ENCODE assay signal across 8 cellular contexts in the genomic region with DNA sequence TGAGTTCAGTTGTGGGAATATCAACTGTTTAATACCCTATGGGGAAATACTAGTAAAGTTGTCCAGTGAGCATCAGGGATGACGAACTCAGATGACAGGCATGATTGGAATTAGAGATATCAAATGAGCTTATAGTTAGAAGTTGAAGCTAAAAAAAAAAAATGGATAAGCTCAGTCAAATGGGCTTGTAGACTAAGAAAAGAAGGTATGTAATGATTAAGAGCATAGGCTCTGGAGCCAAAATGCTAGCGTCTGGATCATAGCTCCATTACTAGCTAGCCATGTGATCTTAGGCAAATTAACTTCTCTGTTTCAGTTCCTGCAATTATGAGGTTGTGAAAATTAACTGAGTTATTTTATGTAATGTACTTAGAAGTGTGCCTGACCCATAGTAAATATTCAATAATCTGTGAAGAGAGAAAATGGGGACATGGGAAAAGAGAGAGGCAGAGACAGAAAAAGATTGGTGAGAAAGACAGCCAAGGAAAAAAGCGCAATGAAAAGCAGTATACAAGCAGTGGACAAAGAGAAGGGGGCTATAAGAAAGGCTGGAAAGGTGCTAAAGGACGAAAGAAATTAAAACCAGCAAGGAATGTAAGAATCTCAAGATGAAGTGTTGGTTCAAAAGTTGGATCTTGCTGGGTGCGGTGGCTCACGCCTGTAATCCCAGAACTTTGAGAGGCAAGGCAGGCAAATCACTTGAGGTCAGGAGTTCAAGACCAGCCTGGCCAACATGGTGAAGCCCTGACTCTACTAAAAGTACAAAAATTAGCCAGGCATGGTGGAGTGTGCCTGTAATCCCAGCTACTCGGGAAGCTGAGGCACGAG.
DNase-seq lines count a peak whose midpoint lies in the region; ATAC-seq and TF ChIP-seq lines count a peak whose summit lies in the region.

No MANE protein-coding gene starts in this region.

- no peaks in the 10 kb centered on the region for H3K36me3 ChIP-seq in CD4-positive, alpha-beta memory T cell (ENCODE audit: insufficient read depth, low read length)

- peaks cover 89% of the 10 kb centered on the region for H3K4me1 ChIP-seq in CD4-positive, alpha-beta memory T cell (ENCODE audit: insufficient read depth, low read length)

- peaks cover 48 to 84% (median 60%) of the 10 kb centered on the region in 4 donors for H3K4me1 Mint-ChIP-seq in CD4-positive, alpha-beta memory T cell
- H3K4me1 Mint-ChIP-seq in activated CD8-positive, alpha-beta T cell treated with anti-CD3 and anti-CD28 coated beads for 36 hours (ENCODE audit: low read depth) = peaks cover 62% of the 10 kb centered on the region
- peaks cover 48 to 59% of the 10 kb centered on the region in 2 donors for H3K4me1 Mint-ChIP-seq in natural killer cell treated with Interleukin-12 subunit alpha and Interleukin-12 subunit beta and Interleukin-15 and Interleukin-18, amount 100 ng/mL, for 72 hours (ENCODE audit: low read depth in 2 of 2)

- intact Hi-C loops in CD4-positive, alpha-beta memory T cell (cut with micrococcal nuclease) = loop anchor here (5.0 to 10.0 kb wide), 3 partner anchors 506 to 701 kb away; partner anchors contain the start of genes DNAH7 and STK17B
- intact Hi-C loops in activated CD8-positive, alpha-beta T cell treated with anti-CD3 and anti-CD28 coated beads for 36 hours (cut with micrococcal nuclease) = loop anchor here (5.0 kb wide), 1 partner anchor 96 kb away; the partner anchor contains the start of gene SLC39A10

- peak overlapping the region in 1 of 2 donors; percentile 17 for H3K4me3 ChIP-seq in CD4-positive, alpha-beta memory T cell (ENCODE audit: low read length in 2 of 2)

- peak overlapping the region; percentile 49 to 92 (median 80) for H3K4me3 Mint-ChIP-seq in CD4-positive, alpha-beta memory T cell
- H3K4me3 Mint-ChIP-seq in activated CD8-positive, alpha-beta T cell treated with anti-CD3 and anti-CD28 coated beads for 36 hours = peak overlapping the region; percentile 49
- H3K4me3 Mint-ChIP-seq in natural killer cell treated with Interleukin-12 subunit alpha and Interleukin-12 subunit beta and Interleukin-15 and Interleukin-18, amount 100 ng/mL, for 72 hours = peak overlapping the region; percentile 90

- no peaks in the 10 kb centered on the region for H3K27me3 ChIP-seq in CD4-positive, alpha-beta memory T cell (ENCODE audit: insufficient read depth, low read length)

- CTCF ChIA-PET in CD4-positive, alpha-beta memory T cell (lab: Charles Lee; ENCODE audit: partially characterized antibody) = interaction anchor here (0.7 to 8.7 kb wide), 15 partner anchors 9 to 608 kb away, joined by 3 to 117 read pairs (median 5); partner anchors contain the start of gene SLC39A10
- CTCF ChIA-PET in activated CD8-positive, alpha-beta T cell treated with anti-CD3 and anti-CD28 coated beads for 36 hours (lab: Charles Lee) = interaction anchor here (0.7 to 2.3 kb wide), 9 partner anchors 13 to 505 kb away, joined by 3 to 12 read pairs (median 4); no protein-coding TSS in a partner anchor

- no peaks in the 10 kb centered on the region for H3K36me3 Mint-ChIP-seq in CD4-positive, alpha-beta memory T cell
- H3K36me3 Mint-ChIP-seq in activated CD8-positive, alpha-beta T cell treated with anti-CD3 and anti-CD28 coated beads for 36 hours (ENCODE audit: low read depth) = peaks cover 22% of the 10 kb centered on the region
- H3K36me3 Mint-ChIP-seq in natural killer cell treated with Interleukin-12 subunit alpha and Interleukin-12 subunit beta and Interleukin-15 and Interleukin-18, amount 100 ng/mL, for 72 hours = peaks cover 24% of the 10 kb centered on the region

- peaks cover 0 to 3% (median 0%) of the 10 kb centered on the region in 8 donors for H3K9me3 Mint-ChIP-seq in CD4-positive, alpha-beta memory T cell
- peaks cover 14% of the 10 kb centered on the region for H3K9me3 Mint-ChIP-seq in activated CD8-positive, alpha-beta T cell treated with anti-CD3 and anti-CD28 coated beads for 36 hours
- peaks cover 2% of the 10 kb centered on the region for H3K9me3 Mint-ChIP-seq in natural killer cell treated with Interleukin-12 subunit alpha and Interleukin-12 subunit beta and Interleukin-15 and Interleukin-18, amount 100 ng/mL, for 72 hours

- no peak for TF ChIP-seq CTCF in activated CD8-positive, alpha-beta T cell treated with anti-CD3 and anti-CD28 coated beads for 36 hours (IDR thresholded peaks at IDR 0.05)

- POLR2A ChIA-PET in CD4-positive, alpha-beta memory T cell (lab: Charles Lee; ENCODE audit: partially characterized antibody) = interaction anchor here (0.6 to 16.6 kb wide), 11 partner anchors 9 to 116 kb away, joined by 3 to 423 read pairs (median 9); partner anchors contain the start of gene SLC39A10
- POLR2A ChIA-PET in activated CD8-positive, alpha-beta T cell treated with anti-CD3 and anti-CD28 coated beads for 36 hours (lab: Charles Lee) = interaction anchor here (0.6 to 5.2 kb wide), 10 partner anchors 18 to 609 kb away, joined by 3 to 37 read pairs (median 4); partner anchors contain the start of gene SLC39A10

- H3K9me3 ChIP-seq in CD4-positive, alpha-beta memory T cell (ENCODE audit: control insufficient read depth in 1 of 2, low read length in 2 of 2) = no peaks in the 10 kb centered on the region

- H3K27ac ChIP-seq in CD4-positive, alpha-beta memory T cell (ENCODE audit: low read depth, low read length) = peak overlapping the region; percentile 60

- ATAC-seq in GM19438 (IDR thresholded peaks at IDR 0.05; ENCODE audit: low read depth, unreplicated experiment) (peak; percentile 42), HG03442 (IDR thresholded peaks at IDR 0.05; ENCODE audit: unreplicated experiment) (peak; percentile 36)
- ATAC-seq in activated CD8-positive, alpha-beta T cell treated with anti-CD3 and anti-CD28 coated beads for 36 hours = no peak
- ATAC-seq in natural killer cell treated with Interleukin-12 subunit alpha and Interleukin-12 subunit beta and Interleukin-15 and Interleukin-18, amount 100 ng/mL, for 72 hours = no peak

- peak overlapping the region; percentile 82 to 98 (median 94) for H3K27ac Mint-ChIP-seq in CD4-positive, alpha-beta memory T cell
- H3K27ac Mint-ChIP-seq in activated CD8-positive, alpha-beta T cell treated with anti-CD3 and anti-CD28 coated beads for 36 hours = peak overlapping the region; percentile 97
- peak overlapping the region; percentile 98 to 100 for H3K27ac Mint-ChIP-seq in natural killer cell treated with Interleukin-12 subunit alpha and Interleukin-12 subunit beta and Interleukin-15 and Interleukin-18, amount 100 ng/mL, for 72 hours

- DNase-seq in CD4-positive, alpha-beta memory T cell = no peak
- DNase-seq in activated CD8-positive, alpha-beta T cell treated with anti-CD3 and anti-CD28 coated beads for 36 hours = no peak
- no peak for DNase-seq in natural killer cell treated with Interleukin-12 subunit alpha and Interleukin-12 subunit beta and Interleukin-15 and Interleukin-18, amount 100 ng/mL, for 72 hours (ENCODE audit: low spot score)
- DNase-seq in mucosa of gallbladder (ENCODE audit: low spot score) = no peak
- no peak for DNase-seq in NCI-H1436 (lab: John Stamatoyannopoulos, UW)
- no peak for DNase-seq in DMS79 (lab: John Stamatoyannopoulos, UW)

- H3K27me3 Mint-ChIP-seq in CD4-positive, alpha-beta memory T cell = no peaks in the 10 kb centered on the region
- no peaks in the 10 kb centered on the region for H3K27me3 Mint-ChIP-seq in activated CD8-positive, alpha-beta T cell treated with anti-CD3 and anti-CD28 coated beads for 36 hours
- H3K27me3 Mint-ChIP-seq in natural killer cell treated with Interleukin-12 subunit alpha and Interleukin-12 subunit beta and Interleukin-15 and Interleukin-18, amount 100 ng/mL, for 72 hours = no peaks in the 10 kb centered on the region

Comparison
In these comparisons a context has a peak if more than half of its experiments do, and no peak if none do; other contexts are left out.
1. ATAC-seq: peak in GM19438 (single experiment) and HG03442 (single experiment); none in activated CD8-positive, alpha-beta T cell treated with anti-CD3 and anti-CD28 coated beads for 36 hours (single experiment) and natural killer cell treated with Interleukin-12 subunit alpha and Interleukin-12 subunit beta and Interleukin-15 and Interleukin-18, amount 100 ng/mL, for 72 hours (0 of 2).
2. Peak in every context shown above with its lines, with median percentiles within 50 percentile points of each other: H3K27ac Mint-ChIP-seq and H3K4me3 Mint-ChIP-seq.